8 cellular contexts compared by ENCODE assay signal in genomic region chr17:30118635-30119034, GRCh38. TPM values are rescaled to one million over a fixed set of nuclear protein-coding genes. Genes with fewer than 3 reads are reported as not detected.
DNase-seq lines count a peak whose midpoint lies in the region; ATAC-seq and TF ChIP-seq lines count a peak whose summit lies in the region.
"Not testable (repeated sequence)": the region's sequence is repeated elsewhere in the genome, so short reads cannot be mapped to it uniquely, and the experiment has no call there.

No MANE protein-coding gene starts in this region.

- intact Hi-C loops in activated CD4-positive, alpha-beta T cell treated with anti-CD3 and anti-CD28 coated beads for 36 hours (cut with DNase I, micrococcal nuclease) = loop anchor here (5.0 to 10.0 kb wide), 5 partner anchors 264 to 704 kb away; partner anchors contain the start of genes CORO6 (in 1 of the 2) and CRLF3 (in 1 of the 2)
- intact Hi-C loops in psoas muscle (cut with DNase I) = loop anchor here in 1 of 2 donors (5.0 kb wide), 1 partner anchor 159 kb away; no protein-coding TSS in a partner anchor

- not testable (repeated sequence) for H2BK15ac ChIP-seq in H9 (ENCODE audit: low read depth, low read length)

- H3K36me3 ChIP-seq in BLaER1 (peaks cover 41% of the 10 kb centered on the region), OCI-LY1 (ENCODE audit: insufficient read depth, low read length) (peaks cover 34% of the 10 kb centered on the region), psoas muscle (ENCODE audit: insufficient read depth in 1 of 2, low read depth in 1 of 2) (peaks cover 0 to 40% of the 10 kb centered on the region in 2 donors)
- not testable (repeated sequence) for H3K36me3 ChIP-seq in mucosa of stomach (ENCODE audit: control insufficient read depth, insufficient read depth, low read length)

- H3K27me3 Mint-ChIP-seq in H9 (ENCODE audit: low read depth); activated CD4-positive, alpha-beta T cell treated with anti-CD3 and anti-CD28 coated beads for 36 hours; activated naive CD4-positive, alpha-beta T cell treated with anti-CD3 and anti-CD28 coated beads, Interleukin-2, amount 10 ng/mL, durations not matched to agents 7 days and 5 days; chondrocyte (ENCODE audit: low read depth): not testable (repeated sequence)

- not testable (repeated sequence) for H3K9ac ChIP-seq in BLaER1; H9 (ENCODE audit: extremely low read depth, insufficient read length, low read length)
- H3K9ac ChIP-seq in OCI-LY1 (ENCODE audit: low read length) (peak overlapping the region; percentile 94), mucosa of stomach (ENCODE audit: low read length) (peak overlapping the region; percentile 17)

- H2BK120ac ChIP-seq in H9 (ENCODE audit: low read depth, low read length, poor library complexity, severe bottlenecking) = not testable (repeated sequence)

- not testable (repeated sequence) for H3K56ac ChIP-seq in H9 (ENCODE audit: insufficient read length, low read depth, low read length)

- H4K91ac ChIP-seq in H9 (ENCODE audit: insufficient read length, low read depth, low read length) = not testable (repeated sequence)

- H3K27ac Mint-ChIP-seq in H9 (0 out of 7 replicates have a peak overlapping the region, but pooled peaks of 1 of the 3 experiments have one; percentile 39), chondrocyte (ENCODE audit: unreplicated experiment) (peak overlapping the region; percentile 99)
- peak overlapping the region; percentile 98 for H3K27ac Mint-ChIP-seq in activated CD4-positive, alpha-beta T cell treated with anti-CD3 and anti-CD28 coated beads for 36 hours
- H3K27ac Mint-ChIP-seq in activated naive CD4-positive, alpha-beta T cell treated with anti-CD3 and anti-CD28 coated beads, Interleukin-2, amount 10 ng/mL, durations not matched to agents 7 days and 5 days = not testable (repeated sequence)

- no CpG with 5 or more reads among the region's 7 CpGs for WGBS in H9 (ENCODE audit: extremely low coverage, insufficient read length, low lambda C conversion rate)
- 93 to 97% (median 96%) methylated on average over 7 of the region's 7 CpGs for WGBS in psoas muscle, 3 donors

- H2BK12ac ChIP-seq in H9 (ENCODE audit: insufficient read length, low read depth, low read length) = not testable (repeated sequence)

- H3K79me1 ChIP-seq in H9 (ENCODE audit: insufficient read depth, low read depth, low read length, poor library complexity, severe bottlenecking) = not testable (repeated sequence)

- not testable (repeated sequence) for H4K8ac ChIP-seq in H9 (replicated peaks; ENCODE audit: insufficient read length, low read depth, low read length)

- not testable (repeated sequence) for H3K4ac ChIP-seq in H9 (ENCODE audit: low read depth, low read length)

- H3K23me2 ChIP-seq in H9 (ENCODE audit: insufficient read length, low read depth, low read length, poor library complexity, severe bottlenecking) = not testable (repeated sequence)

- POLR2A ChIA-PET in activated CD4-positive, alpha-beta T cell treated with anti-CD3 and anti-CD28 coated beads for 36 hours (lab: Charles Lee) = interaction anchor here (0.6 kb wide), 3 partner anchors 13 to 799 kb away, joined by 3 to 8 read pairs (median 7); no protein-coding TSS in a partner anchor

- H3K4me3 Mint-ChIP-seq in H9 = peak overlapping the region; percentile 89 to 95; a peak in 4 of 5 replicates
- peak overlapping the region; percentile 90 for H3K4me3 Mint-ChIP-seq in activated CD4-positive, alpha-beta T cell treated with anti-CD3 and anti-CD28 coated beads for 36 hours
- peak overlapping the region; percentile 50 for H3K4me3 Mint-ChIP-seq in activated naive CD4-positive, alpha-beta T cell treated with anti-CD3 and anti-CD28 coated beads, Interleukin-2, amount 10 ng/mL, durations not matched to agents 7 days and 5 days
- H3K4me3 Mint-ChIP-seq in chondrocyte (ENCODE audit: unreplicated experiment) = peak overlapping the region; percentile 93

- H3F3A ChIP-seq in OCI-LY1 (ENCODE audit: insufficient read depth, low read length) = not testable (repeated sequence)

- H3K79me2 ChIP-seq in H9 (ENCODE audit: insufficient read depth, low read length) = not testable (repeated sequence)
- peaks cover 53% of the 10 kb centered on the region for H3K79me2 ChIP-seq in OCI-LY1 (ENCODE audit: insufficient read depth, low read length)

- H3K18ac ChIP-seq in H9 (ENCODE audit: insufficient read length, low read depth, low read length) = not testable (repeated sequence)

- not testable (repeated sequence) for H3K27me3 ChIP-seq in BLaER1; H9 (ENCODE audit: insufficient read depth, low read length); OCI-LY1 (ENCODE audit: insufficient read depth, low read length); mucosa of stomach (ENCODE audit: control insufficient read depth, insufficient read depth, low read length); psoas muscle (ENCODE audit: insufficient read depth in 3 of 3, low read length in 2 of 3)

- H3T11ph ChIP-seq in H9 (ENCODE audit: low read length) = not testable (repeated sequence)

- H2AFZ ChIP-seq in H9 (ENCODE audit: low read length); OCI-LY1 (ENCODE audit: low read length): not testable (repeated sequence)

- H2BK20ac ChIP-seq in H9 (ENCODE audit: low read depth, low read length, poor library complexity, severe bottlenecking) = not testable (repeated sequence)

- not testable (repeated sequence) for DNase-seq in H9; activated CD4-positive, alpha-beta T cell treated with anti-CD3 and anti-CD28 coated beads for 36 hours; activated naive CD4-positive, alpha-beta T cell treated with anti-CD3 and anti-CD28 coated beads, Interleukin-2, amount 10 ng/mL, durations not matched to agents 7 days and 5 days; chondrocyte (ENCODE audit: low spot score); psoas muscle

- not testable (repeated sequence) for H4K5ac ChIP-seq in H9 (ENCODE audit: insufficient read length, low read depth, low read length)

- H3K9me3 ChIP-seq in BLaER1; H9 (ENCODE audit: control insufficient read depth, low read depth, low read length); OCI-LY1 (ENCODE audit: low read length); mucosa of stomach (ENCODE audit: control insufficient read depth, low read length); psoas muscle: not testable (repeated sequence)

- peaks cover 4 to 33% (median 31%) of the 10 kb centered on the region in 3 experiments; a peak in 6 of 7 replicates for H3K36me3 Mint-ChIP-seq in H9 (ENCODE audit: insufficient read depth in 1 of 3, low read depth in 3 of 3)
- peaks cover 39% of the 10 kb centered on the region for H3K36me3 Mint-ChIP-seq in activated CD4-positive, alpha-beta T cell treated with anti-CD3 and anti-CD28 coated beads for 36 hours (ENCODE audit: low read depth)
- peaks cover 23% of the 10 kb centered on the region for H3K36me3 Mint-ChIP-seq in activated naive CD4-positive, alpha-beta T cell treated with anti-CD3 and anti-CD28 coated beads, Interleukin-2, amount 10 ng/mL, durations not matched to agents 7 days and 5 days
- H3K36me3 Mint-ChIP-seq in chondrocyte (ENCODE audit: low read depth) = not testable (repeated sequence)

- H2BK5ac ChIP-seq in H9 (ENCODE audit: insufficient read length, low read length) = not testable (repeated sequence)

- not testable (repeated sequence) for ATAC-seq in activated CD4-positive, alpha-beta T cell treated with anti-CD3 and anti-CD28 coated beads for 36 hours; psoas muscle

- CTCF ChIA-PET in activated CD4-positive, alpha-beta T cell treated with anti-CD3 and anti-CD28 coated beads for 36 hours (lab: Charles Lee) = interaction anchor here (1.1 to 2.4 kb wide), 5 partner anchors 8 to 359 kb away, joined by 3 to 21 read pairs (median 5); partner anchors contain the start of gene GOSR1
- CTCF ChIA-PET in activated naive CD4-positive, alpha-beta T cell treated with anti-CD3 and anti-CD28 coated beads, Interleukin-2, amount 10 ng/mL, durations not matched to agents 7 days and 5 days (lab: Charles Lee) = interaction anchor here (1.0 to 2.4 kb wide), 3 partner anchors 8 to 222 kb away, joined by 3 to 10 read pairs (median 3); no protein-coding TSS in a partner anchor

- H3K4me2 ChIP-seq in BLaER1 (peak overlapping the region; percentile 74), OCI-LY1 (ENCODE audit: low read length) (peak overlapping the region; percentile 91)
- not testable (repeated sequence) for H3K4me2 ChIP-seq in H9 (ENCODE audit: insufficient read depth, insufficient read length, low read length)

- not testable (repeated sequence) for H2AK5ac ChIP-seq in H9 (ENCODE audit: insufficient read length, low read length)

- not testable (repeated sequence) for H3K4me3 ChIP-seq in BLaER1; mucosa of stomach (ENCODE audit: low read length)
- H3K4me3 ChIP-seq in OCI-LY1 (ENCODE audit: low read depth, low read length, poor library complexity, severe bottlenecking) (peak overlapping the region; percentile 75), psoas muscle (peak overlapping the region; percentile 80)

- H3K27ac ChIP-seq in BLaER1; H9 (ENCODE audit: insufficient read length, low read depth, low read length); OCI-LY1 (ENCODE audit: low read depth, low read length, poor library complexity, severe bottlenecking); psoas muscle: not testable (repeated sequence)

- TF ChIP-seq CTCF in H9 (conservative IDR thresholded peaks at IDR 0.05); OCI-LY1 (IDR thresholded peaks at IDR 0.05; ENCODE audit: low read length); chondrocyte (IDR thresholded peaks at IDR 0.05); psoas muscle (IDR thresholded peaks at IDR 0.05): not testable (repeated sequence)

- peaks cover 12% of the 10 kb centered on the region in 2 experiments for H3K4me1 Mint-ChIP-seq in H9
- peaks cover 37% of the 10 kb centered on the region for H3K4me1 Mint-ChIP-seq in activated CD4-positive, alpha-beta T cell treated with anti-CD3 and anti-CD28 coated beads for 36 hours
- peaks cover 52% of the 10 kb centered on the region for H3K4me1 Mint-ChIP-seq in activated naive CD4-positive, alpha-beta T cell treated with anti-CD3 and anti-CD28 coated beads, Interleukin-2, amount 10 ng/mL, durations not matched to agents 7 days and 5 days
- H3K4me1 Mint-ChIP-seq in chondrocyte (ENCODE audit: low read depth) = peaks cover 39% of the 10 kb centered on the region

- H4K20me1 ChIP-seq in BLaER1 = peaks cover 45% of the 10 kb centered on the region
- H4K20me1 ChIP-seq in H9 (ENCODE audit: control insufficient read depth, insufficient read depth, insufficient read length); OCI-LY1 (ENCODE audit: insufficient read depth, low read length): not testable (repeated sequence)

- H3K9me2 ChIP-seq in OCI-LY1 (ENCODE audit: low read depth, low read length) = not testable (repeated sequence)

- H3K14ac ChIP-seq in H9 (ENCODE audit: insufficient read depth, low read length) = not testable (repeated sequence)

- peaks cover 30% of the 10 kb centered on the region for H3K4me1 ChIP-seq in BLaER1
- not testable (repeated sequence) for H3K4me1 ChIP-seq in H9 (ENCODE audit: insufficient read depth, low read length); mucosa of stomach (ENCODE audit: control insufficient read depth, insufficient read depth, low read length)
- peaks cover 29% of the 10 kb centered on the region for H3K4me1 ChIP-seq in OCI-LY1 (ENCODE audit: insufficient read depth, low read length, severe bottlenecking)
- H3K4me1 ChIP-seq in psoas muscle = peaks cover 21% of the 10 kb centered on the region

- not testable (repeated sequence) for H3K23ac ChIP-seq in H9 (ENCODE audit: insufficient read length, low read depth, low read length)

- not testable (repeated sequence) for H3K9me3 Mint-ChIP-seq in H9; activated CD4-positive, alpha-beta T cell treated with anti-CD3 and anti-CD28 coated beads for 36 hours (ENCODE audit: low read depth); activated naive CD4-positive, alpha-beta T cell treated with anti-CD3 and anti-CD28 coated beads, Interleukin-2, amount 10 ng/mL, durations not matched to agents 7 days and 5 days; chondrocyte (ENCODE audit: low read depth)

RNA-seq across cellular contexts. Expression of gene NSRP1, which starts 2.0 kb away (rescaled TPM):
- total RNA-seq in H9 (2021) (25.8 and 33.3 TPM in 2 replicates), chondrocyte (19.2 to 29.0 TPM (median 21.0 TPM) in 3 replicates), psoas muscle (10 to 100 TPM; 13.6 to 25.9 (median 21.6) TPM)
- 10 to 100 TPM; 29.9 to 43.0 TPM for total RNA-seq in activated CD4-positive, alpha-beta T cell treated with anti-CD3 and anti-CD28 coated beads for 36 hours
- polyA plus RNA-seq in psoas muscle = 10 to 100 TPM; 15.3 to 32.7 (median 19.3) TPM
